In genomic region chr17:79944821-79945391, GRCh38 we compare ENCODE assay signal across 20 cellular contexts.
A peak's percentile ranks its signal among the peaks of the same experiment; 100 is the strongest.
DNase-seq lines count a peak whose midpoint lies in the region; ATAC-seq, FAIRE-seq and TF ChIP-seq lines count a peak whose summit lies in the region.
"Had no signal": no experiment of that assay in that cellular context is flagged by ENCODE, and none has a peak within 500 bp of the region (broad histone marks: within the 10 kb centered on the region; RNA-seq: fewer than 3 reads in every experiment).

No MANE protein-coding gene starts in this region.

- no peaks in the 10 kb centered on the region; the same call in none of the 2 replicates for H3K27me3 Mint-ChIP-seq in H9 (ENCODE audit: low read depth)
- H3K27me3 Mint-ChIP-seq: activated naive CD4-positive, alpha-beta T cell treated with anti-CD3 and anti-CD28 coated beads, Interleukin-2, amount 50 U/mL, for 24 hours; brain had no signal

- peaks cover 19 to 34% of the 10 kb centered on the region in 2 experiments for H3K4me1 Mint-ChIP-seq in H9

- no peak for TF ChIP-seq POLR2A in sigmoid colon (IDR thresholded peaks at IDR 0.05)

- H4K91ac ChIP-seq in H9 (ENCODE audit: insufficient read length, low read depth, low read length): no peak overlapping the region

- H3T11ph ChIP-seq in H9 (ENCODE audit: low read length): no peak overlapping the region

- TF ChIP-seq CTCF in H9 (conservative IDR thresholded peaks at IDR 0.05) (no peak), kidney (IDR thresholded peaks at IDR 0.05; ENCODE audit: borderline replicate concordance, extremely low read depth, insufficient read depth) (no peak), sigmoid colon (IDR thresholded peaks at IDR 0.05) (no peak)

- no peak overlapping the region for H4K8ac ChIP-seq in H9 (replicated peaks; ENCODE audit: insufficient read length, low read depth, low read length)

- H2AFZ ChIP-seq in H9 (ENCODE audit: low read length): no peak overlapping the region
- H2AFZ ChIP-seq: GM23248, parathyroid adenoma had no signal

- no peak overlapping the region for H4K5ac ChIP-seq in H9 (ENCODE audit: insufficient read length, low read depth, low read length)

- H2BK120ac ChIP-seq in H9 (ENCODE audit: low read depth, low read length, poor library complexity, severe bottlenecking): no peak overlapping the region

- H3K23me2 ChIP-seq in H9 (ENCODE audit: insufficient read length, low read depth, low read length, poor library complexity, severe bottlenecking): peaks cover 7% of the 10 kb centered on the region

- no peak overlapping the region for H3K4me3 Mint-ChIP-seq in H9
- H3K4me3 Mint-ChIP-seq: activated naive CD4-positive, alpha-beta T cell treated with anti-CD3 and anti-CD28 coated beads, Interleukin-2, amount 50 U/mL, for 24 hours; brain had no signal

- no peak overlapping the region for H3K23ac ChIP-seq in H9 (ENCODE audit: insufficient read length, low read depth, low read length)

- no peak overlapping the region for H3K14ac ChIP-seq in H9 (ENCODE audit: insufficient read depth, low read length)

- WGBS in H9 (ENCODE audit: extremely low coverage, insufficient read length, low lambda C conversion rate): no CpG with 5 or more reads among the region's 31 CpGs
- WGBS in sigmoid colon, 2 donors: 90 to 95% methylated on average over 31 of the region's 31 CpGs

- H3K9ac ChIP-seq in H9 (ENCODE audit: extremely low read depth, insufficient read length, low read length) (no peak overlapping the region), kidney (ENCODE audit: low read length in 2 of 2) (no peak overlapping the region)
- H3K9ac ChIP-seq: GM23248, parathyroid adenoma had no signal

- peak; percentile 12 for DNase-seq in activated CD8-positive, alpha-beta memory T cell treated with anti-CD3 and anti-CD28 coated beads, Interleukin-2, amount 50 U/mL, for 4 hours
- DNase-seq in activated CD8-positive, alpha-beta memory T cell treated with anti-CD3 and anti-CD28 coated beads for 24 hours: no peak
- peak; percentile 35 for DNase-seq in H9
- peak; percentile 59 for DNase-seq in kidney
- DNase-seq in sigmoid colon: peak; percentile 56
- DNase-seq in stimulated activated CD8-positive, alpha-beta memory T cell treated with anti-CD3 and anti-CD28 coated beads, Interleukin-4, amount 100 ng/mL, for 48 hours: no peak
- DNase-seq in GM19238 (ENCODE audit: insufficient read length, low spot score): no peak
- DNase-seq: activated CD4-positive, alpha-beta T cell treated with anti-CD3 and anti-CD28 coated beads for 4 hours; foreskin melanocyte; GM23248; NCI-H1417; NCI-H748 treated with DMSO at 0.1 percent for 48 hours; OCI-M1; T-helper 9 cell had no signal

- H3K79me1 ChIP-seq in H9 (ENCODE audit: insufficient read depth, low read depth, low read length, poor library complexity, severe bottlenecking): no peaks in the 10 kb centered on the region

- H3K4ac ChIP-seq in H9 (ENCODE audit: low read depth, low read length): no peak overlapping the region

- H2BK12ac ChIP-seq in H9 (ENCODE audit: insufficient read length, low read depth, low read length): no peak overlapping the region

- H3K36me3 ChIP-seq in kidney (ENCODE audit: control insufficient read depth in 1 of 2, insufficient read depth in 2 of 2, low read length in 2 of 2) (peaks cover 15 to 18% of the 10 kb centered on the region in 2 donors), sigmoid colon (peaks cover 9 to 67% (median 14%) of the 10 kb centered on the region in 4 donors)

- no peak overlapping the region for H3K27ac ChIP-seq in H9 (ENCODE audit: insufficient read length, low read depth, low read length)
- no peak overlapping the region for H3K27ac ChIP-seq in kidney (ENCODE audit: low read depth in 2 of 2, low read length in 2 of 2)
- H3K27ac ChIP-seq in sigmoid colon: no peak overlapping the region
- H3K27ac ChIP-seq: GM23248, parathyroid adenoma, SJSA1 had no signal

- no peak overlapping the region for H2BK20ac ChIP-seq in H9 (ENCODE audit: low read depth, low read length, poor library complexity, severe bottlenecking)

- H3K4me1 ChIP-seq in H9 (ENCODE audit: insufficient read depth, low read length) (no peaks in the 10 kb centered on the region), kidney (ENCODE audit: control insufficient read depth in 1 of 2, insufficient read depth in 1 of 2, low read depth in 1 of 2, low read length in 2 of 2) (peaks cover 0 to 8% of the 10 kb centered on the region in 2 donors), sigmoid colon (no peaks in the 10 kb centered on the region)
- H3K4me1 ChIP-seq: parathyroid adenoma had no signal

- H3K27ac Mint-ChIP-seq in H9: peak overlapping the region in 2 of 3 experiments; percentile 55 to 93; a peak in 2 of 7 replicates
- H3K27ac Mint-ChIP-seq: activated naive CD4-positive, alpha-beta T cell treated with anti-CD3 and anti-CD28 coated beads, Interleukin-2, amount 50 U/mL, for 24 hours had no signal

- peaks cover 36 to 60% (median 53%) of the 10 kb centered on the region in 3 experiments for H3K36me3 Mint-ChIP-seq in H9 (ENCODE audit: insufficient read depth in 1 of 3, low read depth in 3 of 3)
- H3K36me3 Mint-ChIP-seq: activated naive CD4-positive, alpha-beta T cell treated with anti-CD3 and anti-CD28 coated beads, Interleukin-2, amount 50 U/mL, for 24 hours had no signal

- ATAC-seq in GM18511 (IDR thresholded peaks at IDR 0.05; ENCODE audit: unreplicated experiment): no peak

- H3K9me3 Mint-ChIP-seq in H9: no peaks in the 10 kb centered on the region
- H3K9me3 Mint-ChIP-seq: activated naive CD4-positive, alpha-beta T cell treated with anti-CD3 and anti-CD28 coated beads, Interleukin-2, amount 50 U/mL, for 24 hours; brain had no signal

- intact Hi-C loops in kidney (cut with DNase I): no loop called here
- intact Hi-C loops in sigmoid colon (cut with DNase I): no loop called here

- no peak overlapping the region for H2BK15ac ChIP-seq in H9 (ENCODE audit: low read depth, low read length)

- no peaks in the 10 kb centered on the region for H4K20me1 ChIP-seq in H9 (ENCODE audit: control insufficient read depth, insufficient read depth, insufficient read length)

- no peak overlapping the region for H3K56ac ChIP-seq in H9 (ENCODE audit: insufficient read length, low read depth, low read length)

- no peak overlapping the region for H2AK5ac ChIP-seq in H9 (ENCODE audit: insufficient read length, low read length)

- H3K4me3 ChIP-seq in kidney (ENCODE audit: low read length in 2 of 2) (no peak overlapping the region), sigmoid colon (no peak overlapping the region)
- H3K4me3 ChIP-seq: GM23248, SJSA1 had no signal

- FAIRE-seq in kidney (lab: Jason Lieb, UNC): no peak
- FAIRE-seq: A204.1 had no signal

- TF ChIP-seq EP300 in sigmoid colon (IDR thresholded peaks at IDR 0.05): no peak

- H3K9me3 ChIP-seq in H9 (ENCODE audit: control insufficient read depth, low read depth, low read length) (no peaks in the 10 kb centered on the region), kidney (ENCODE audit: control insufficient read depth in 1 of 2, low read length in 2 of 2) (no peaks in the 10 kb centered on the region), sigmoid colon (no peaks in the 10 kb centered on the region)
- H3K9me3 ChIP-seq: SJSA1 had no signal

- H3K79me2 ChIP-seq in H9 (ENCODE audit: insufficient read depth, low read length): no peaks in the 10 kb centered on the region
- H3K79me2 ChIP-seq: parathyroid adenoma had no signal

- no peak overlapping the region for H2BK5ac ChIP-seq in H9 (ENCODE audit: insufficient read length, low read length)

- H3K4me2 ChIP-seq in H9 (ENCODE audit: insufficient read depth, insufficient read length, low read length): no peak overlapping the region

- no peak overlapping the region for H3K18ac ChIP-seq in H9 (ENCODE audit: insufficient read length, low read depth, low read length)

- H3K27me3 ChIP-seq in H9 (ENCODE audit: insufficient read depth, low read length): no peaks in the 10 kb centered on the region
- H3K27me3 ChIP-seq in sigmoid colon: no peaks in the 10 kb centered on the region
- H3K27me3 ChIP-seq: SJSA1 had no signal

Comparison
In these comparisons a context has a peak if more than half of its experiments do, and no peak if none do; other contexts are left out.
1. DNase-seq: peak in activated CD8-positive, alpha-beta memory T cell treated with anti-CD3 and anti-CD28 coated beads, Interleukin-2, amount 50 U/mL, for 4 hours (single experiment), H9 (single experiment), kidney (single experiment) and sigmoid colon (single experiment); none in activated CD8-positive, alpha-beta memory T cell treated with anti-CD3 and anti-CD28 coated beads for 24 hours (single experiment), stimulated activated CD8-positive, alpha-beta memory T cell treated with anti-CD3 and anti-CD28 coated beads, Interleukin-4, amount 100 ng/mL, for 48 hours (single experiment) and GM19238 (single experiment).